8 cellular contexts compared by ENCODE assay signal in the genomic region with DNA sequence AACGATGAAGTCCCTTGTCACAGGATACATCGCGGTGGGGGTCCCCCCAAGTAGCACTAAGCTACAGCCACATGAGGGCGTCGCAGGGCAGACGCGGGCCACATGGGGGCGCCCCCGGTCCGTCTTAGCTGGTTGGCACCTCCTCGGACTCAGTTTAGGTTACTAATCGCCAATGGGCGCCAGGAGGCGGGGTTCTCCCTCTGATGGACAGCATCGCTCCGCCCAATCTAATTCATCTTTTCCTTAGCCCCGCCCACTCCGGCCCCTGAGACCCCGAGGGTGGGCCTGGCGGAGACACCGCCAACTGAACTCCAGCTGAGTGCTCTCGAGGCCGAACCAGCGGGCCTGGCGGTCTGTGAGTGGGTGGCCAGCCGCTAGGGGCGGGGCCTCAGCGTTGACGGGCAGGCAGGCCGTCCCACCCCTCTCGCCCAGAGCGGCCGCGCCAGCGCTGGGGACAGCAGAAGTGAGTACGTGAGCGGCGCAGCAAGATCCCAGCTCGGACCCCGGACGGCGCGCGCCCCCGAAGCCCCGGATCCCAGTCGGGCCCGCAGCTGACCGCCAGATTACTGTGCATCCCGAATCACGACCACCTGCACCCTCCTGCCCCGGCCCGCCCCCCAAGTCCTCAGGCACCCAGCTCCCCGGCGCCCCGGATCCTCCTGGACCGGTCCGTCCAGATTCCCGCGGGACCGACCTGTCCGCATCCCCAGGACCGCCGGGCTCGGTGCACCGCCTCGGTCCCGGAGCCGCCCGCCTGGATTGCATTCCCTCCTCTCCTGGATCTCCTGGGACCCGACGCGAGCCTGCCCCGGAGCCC. TPM values are rescaled to one million over a fixed set of nuclear protein-coding genes. Genes with fewer than 3 reads are reported as not detected.
DNase-seq lines count a peak whose midpoint lies in the region; ATAC-seq and TF ChIP-seq lines count a peak whose summit lies in the region.

A gene (plus strand): TSS at position 457 of the 817 bp plus-strand sequence. CDS start 451 bp downstream, outside the sequence.

- peak; percentile 99 for TF ChIP-seq CTCF in KMS-11 (conservative IDR thresholded peaks at IDR 0.05; ENCODE audit: low read depth, low read length)

- H3K9me3 ChIP-seq in esophagus (ENCODE audit: control insufficient read depth in 2 of 2, insufficient read depth in 1 of 2, low read depth in 1 of 2, low read length in 1 of 2) (no peaks in the 10 kb centered on the region), mucosa of rectum (ENCODE audit: control insufficient read depth in 2 of 2, low read length in 2 of 2) (no peaks in the 10 kb centered on the region)

- H4K20me1 ChIP-seq in KMS-11 (ENCODE audit: insufficient read depth) = no peaks in the 10 kb centered on the region

- ATAC-seq in GM21825 (IDR thresholded peaks at IDR 0.05; ENCODE audit: unreplicated experiment) = peak; percentile 87

- 1% methylated on average over 62 to 74 of the region's 74 CpGs for WGBS in esophagus, 2 donors

- H3K4me1 ChIP-seq in KMS-11 (ENCODE audit: low read depth, poor library complexity, severe bottlenecking) (peaks cover 7% of the 10 kb centered on the region), esophagus (ENCODE audit: control insufficient read depth in 2 of 2, insufficient read depth in 2 of 2, low read length in 1 of 2) (peaks cover 7 to 27% of the 10 kb centered on the region in 2 donors), mucosa of rectum (ENCODE audit: control insufficient read depth in 2 of 2, insufficient read depth in 2 of 2, low read length in 2 of 2) (peaks cover 55 to 56% of the 10 kb centered on the region in 2 donors)

- H3K4me3 ChIP-seq in KMS-11 (IDR thresholded peaks at IDR 0.05; ENCODE audit: insufficient read depth, low read depth, low read length) (peak within 1 kb of the TSS; percentile 87), esophagus (ENCODE audit: low read depth in 1 of 2, low read length in 2 of 2) (peak within 1 kb of the TSS; percentile 74 to 77), mucosa of rectum (ENCODE audit: low read length in 2 of 2) (peak within 1 kb of the TSS; percentile 70 to 75)

- H3K36me3 ChIP-seq in KMS-11 (ENCODE audit: insufficient read depth) = no peaks in the 10 kb centered on the region
- H3K36me3 ChIP-seq in esophagus (ENCODE audit: control insufficient read depth in 2 of 2, insufficient read depth in 2 of 2, low read length in 1 of 2) = peaks cover 0 to 6% of the 10 kb centered on the region in 2 donors
- H3K36me3 ChIP-seq in mucosa of rectum (ENCODE audit: control insufficient read depth in 2 of 2, insufficient read depth in 2 of 2, low read length in 2 of 2) = no peaks in the 10 kb centered on the region

- H3K27ac ChIP-seq in KMS-11 (no peak within 1 kb of the TSS), esophagus (ENCODE audit: low read depth in 2 of 2, low read length in 1 of 2) (peak within 1 kb of the TSS; percentile 87 to 95), mucosa of rectum (ENCODE audit: low read depth in 2 of 2, low read length in 2 of 2) (peak within 1 kb of the TSS; percentile 35 to 38)

- H3K27me3 ChIP-seq in KMS-11 (ENCODE audit: insufficient read depth, low read depth) (peaks cover 10% of the 10 kb centered on the region; the same call in 1 of the 2 replicates), esophagus (ENCODE audit: control insufficient read depth in 1 of 2, insufficient read depth in 2 of 2, low read length in 2 of 2) (no peaks in the 10 kb centered on the region), mucosa of rectum (ENCODE audit: control insufficient read depth in 2 of 2, insufficient read depth in 2 of 2, low read length in 2 of 2) (peaks cover 0 to 6% of the 10 kb centered on the region in 2 donors)

- peak within 1 kb of the TSS; percentile 95 for H2AFZ ChIP-seq in KMS-11 (ENCODE audit: low read depth)

- H3K4me2 ChIP-seq in KMS-11 = peak within 1 kb of the TSS; percentile 94

- DNase-seq in DMS53 treated with DMSO at 0.1 percent for 48 hours (lab: John Stamatoyannopoulos, UW; ENCODE audit: unreplicated experiment) = peak; percentile 93
- peak; percentile 97 to 98 for DNase-seq in activated T-cell treated with anti-CD3 and anti-CD28 coated beads, Interleukin-2, amount 50 U/mL, for 48 hours
- peak; percentile 90 for DNase-seq in stimulated activated CD8-positive, alpha-beta memory T cell treated with anti-CD3 and anti-CD28 coated beads, Interleukin-4, amount 100 ng/mL, for 24 hours (ENCODE audit: low read depth)

- no peaks in the 10 kb centered on the region for H3K79me2 ChIP-seq in KMS-11 (ENCODE audit: insufficient read depth, low read depth)

- H3K9ac ChIP-seq in KMS-11 = peak within 1 kb of the TSS; percentile 4; the same call in 1 of the 2 replicates
- H3K9ac ChIP-seq in mucosa of rectum (ENCODE audit: low read depth in 1 of 2, low read length in 2 of 2) = peak within 1 kb of the TSS; percentile 48 to 68

TF ChIP-seq in PFSK-1, 5 proteins besides CTCF, POLR2A, EP300 and RAD21:
- TF ChIP-seq FOXP2 (optimal IDR thresholded peaks at IDR 0.05; ENCODE audit: borderline replicate concordance, extremely low read depth, extremely low read length, insufficient read depth) (no peak), POLR2AphosphoS5 (IDR thresholded peaks at IDR 0.05; ENCODE audit: low read depth, low read length) (peak; percentile 87), TAF1 (IDR thresholded peaks at IDR 0.05; ENCODE audit: borderline replicate concordance, insufficient read depth, low read length) (peak; percentile 93)

RNA-seq across cellular contexts. Expression of the gene that starts here (rescaled TPM):
- 70.6 TPM for polyA plus RNA-seq in PFSK-1 (2012; ENCODE audit: insufficient read length, low read depth)
- polyA plus RNA-seq in esophagus = 10 to 100 TPM; 24.6 to 27.7 TPM
